Comparison of ENCODE assay signal across 24 cellular contexts in the genomic region with DNA sequence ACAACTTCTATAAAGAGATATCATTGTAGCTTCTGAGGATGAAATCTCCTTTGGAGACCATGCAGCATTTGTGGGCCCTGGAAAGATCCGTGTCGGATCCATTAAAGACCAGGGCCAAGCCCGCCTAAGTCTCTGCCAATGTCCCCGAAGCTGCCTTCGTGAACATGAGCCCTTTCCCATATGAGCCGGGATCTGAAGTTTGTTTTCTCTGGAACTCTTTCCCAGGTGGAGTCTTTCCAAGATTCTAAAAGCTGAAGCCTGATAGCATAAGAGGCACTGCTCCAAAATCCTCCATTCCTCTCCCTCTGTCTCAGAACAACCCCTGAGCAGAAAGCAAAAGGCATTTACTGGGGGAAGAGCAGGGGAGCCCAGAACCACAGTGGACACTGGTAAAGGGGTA.
DNase-seq lines count a peak whose midpoint lies in the region; ATAC-seq and TF ChIP-seq lines count a peak whose summit lies in the region.
"Had no signal": no experiment of that assay in that cellular context is flagged by ENCODE, and none has a peak within 500 bp of the region (broad histone marks: within the 10 kb centered on the region; RNA-seq: fewer than 3 reads in every experiment).

No MANE protein-coding gene starts in this region.

- TF ChIP-seq CTCF in chondrocyte (IDR thresholded peaks at IDR 0.05): no peak
- no peak for TF ChIP-seq CTCF in CD14-positive monocyte (IDR thresholded peaks at IDR 0.05)

- H3K9me3 Mint-ChIP-seq in chondrocyte (ENCODE audit: low read depth): peaks cover 10% of the 10 kb centered on the region
- peaks cover 3 to 23% (median 8%) of the 10 kb centered on the region in 7 donors for H3K9me3 Mint-ChIP-seq in CD14-positive monocyte

- no peaks in the 10 kb centered on the region for H3K36me3 Mint-ChIP-seq in chondrocyte (ENCODE audit: low read depth)
- no peaks in the 10 kb centered on the region for H3K36me3 Mint-ChIP-seq in CD14-positive monocyte

- DNase-seq in Right ventricle myocardium superior (no peak), cardiac septum (ENCODE audit: low spot score) (no peak), left ventricle myocardium superior (peak; percentile 32), stromal cell of bone marrow (ENCODE audit: low read depth) (peak; percentile 8), chondrocyte (ENCODE audit: low spot score) (no peak), CD14-positive monocyte (ENCODE audit: low spot score) (no peak)
- DNase-seq: 8988T, ACHN, BE2C, Calu3, DMS79 treated with DMSO at 0.1 percent for 48 hours, GF-D8, GOT3, HCEC 1CT, IMR-90, KG1, MG63, NCI-H1105 treated with DMSO at 0.1 percent for 48 hours, NCI-H146, NCI-H1930, NCI-H2107, NCI-H524, NCI-H774 had no signal

- intact Hi-C loops in Right ventricle myocardium superior (cut with DNase I): no loop called here
- intact Hi-C loops in cardiac septum (cut with DNase I): no loop called here
- intact Hi-C loops in left ventricle myocardium superior (cut with micrococcal nuclease): no loop called here
- intact Hi-C loops in CD14-positive monocyte (cut with micrococcal nuclease): no loop called here

- H3K4me1 Mint-ChIP-seq in chondrocyte (ENCODE audit: low read depth) (no peaks in the 10 kb centered on the region), CD14-positive monocyte (no peaks in the 10 kb centered on the region)

- H3K27me3 Mint-ChIP-seq in chondrocyte (ENCODE audit: low read depth): no peaks in the 10 kb centered on the region
- H3K27me3 Mint-ChIP-seq in CD14-positive monocyte (ENCODE audit: low read depth in 3 of 3): peaks cover 0 to 4% (median 0%) of the 10 kb centered on the region in 3 donors

- H3K4me3 Mint-ChIP-seq in chondrocyte (ENCODE audit: unreplicated experiment): no peak overlapping the region
- no peak overlapping the region for H3K4me3 Mint-ChIP-seq in CD14-positive monocyte

- H3K27ac Mint-ChIP-seq in chondrocyte (ENCODE audit: unreplicated experiment) (no peak overlapping the region), CD14-positive monocyte (no peak overlapping the region)

- ATAC-seq in Right ventricle myocardium superior (ENCODE audit: poor library complexity) (peak; percentile 73), left ventricle myocardium superior (peak; percentile 76), SK-N-SH treated with all-trans-retinoic acid at 6 μM for 48 hours (no peak)

TF ChIP-seq in SK-N-SH treated with all-trans-retinoic acid at 6 μM for 48 hours, 23 proteins besides CTCF, POLR2A, EP300 and RAD21:
- no peak for TF ChIP-seq OSR1 (CRISPR knock-in tag; IDR thresholded peaks at IDR 0.05)
- no peak for TF ChIP-seq ARNTL (CRISPR knock-in tag; IDR thresholded peaks at IDR 0.05; ENCODE audit: borderline replicate concordance, low read depth)
- no peak for TF ChIP-seq TCF4 (CRISPR knock-in tag; IDR thresholded peaks at IDR 0.05; ENCODE audit: borderline replicate concordance)
- TF ChIP-seq, protein P1, sequence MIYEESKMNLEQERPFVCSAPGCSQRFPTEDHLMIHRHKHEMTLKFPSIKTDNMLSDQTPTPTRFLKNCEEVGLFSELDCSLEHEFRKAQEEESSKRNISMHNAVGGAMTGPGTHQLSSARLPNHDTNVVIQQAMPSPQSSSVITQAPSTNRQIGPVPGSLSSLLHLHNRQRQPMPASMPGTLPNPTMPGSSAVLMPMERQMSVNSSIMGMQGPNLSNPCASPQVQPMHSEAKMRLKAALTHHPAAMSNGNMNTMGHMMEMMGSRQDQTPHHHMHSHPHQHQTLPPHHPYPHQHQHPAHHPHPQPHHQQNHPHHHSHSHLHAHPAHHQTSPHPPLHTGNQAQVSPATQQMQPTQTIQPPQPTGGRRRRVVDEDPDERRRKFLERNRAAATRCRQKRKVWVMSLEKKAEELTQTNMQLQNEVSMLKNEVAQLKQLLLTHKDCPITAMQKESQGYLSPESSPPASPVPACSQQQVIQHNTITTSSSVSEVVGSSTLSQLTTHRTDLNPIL (CRISPR knock-in tag; IDR thresholded peaks at IDR 0.05; ENCODE audit: low read depth): no peak
- no peak for TF ChIP-seq ZNF565 (CRISPR knock-in tag; conservative IDR thresholded peaks at IDR 0.05; ENCODE audit: low read depth)
- no peak for TF ChIP-seq ZNF8 (CRISPR knock-in tag; IDR thresholded peaks at IDR 0.05)
- no peak for TF ChIP-seq PPARA (CRISPR knock-in tag; IDR thresholded peaks at IDR 0.05; ENCODE audit: borderline replicate concordance)

Comparison
In these comparisons a context has a peak if more than half of its experiments do, and no peak if none do; other contexts are left out.
1. DNase-seq: peak in left ventricle myocardium superior (single experiment) and stromal cell of bone marrow (single experiment); none in Right ventricle myocardium superior (single experiment), cardiac septum (single experiment), chondrocyte (single experiment) and CD14-positive monocyte (single experiment).